9 cellular contexts compared by ENCODE assay signal in the genomic region with DNA sequence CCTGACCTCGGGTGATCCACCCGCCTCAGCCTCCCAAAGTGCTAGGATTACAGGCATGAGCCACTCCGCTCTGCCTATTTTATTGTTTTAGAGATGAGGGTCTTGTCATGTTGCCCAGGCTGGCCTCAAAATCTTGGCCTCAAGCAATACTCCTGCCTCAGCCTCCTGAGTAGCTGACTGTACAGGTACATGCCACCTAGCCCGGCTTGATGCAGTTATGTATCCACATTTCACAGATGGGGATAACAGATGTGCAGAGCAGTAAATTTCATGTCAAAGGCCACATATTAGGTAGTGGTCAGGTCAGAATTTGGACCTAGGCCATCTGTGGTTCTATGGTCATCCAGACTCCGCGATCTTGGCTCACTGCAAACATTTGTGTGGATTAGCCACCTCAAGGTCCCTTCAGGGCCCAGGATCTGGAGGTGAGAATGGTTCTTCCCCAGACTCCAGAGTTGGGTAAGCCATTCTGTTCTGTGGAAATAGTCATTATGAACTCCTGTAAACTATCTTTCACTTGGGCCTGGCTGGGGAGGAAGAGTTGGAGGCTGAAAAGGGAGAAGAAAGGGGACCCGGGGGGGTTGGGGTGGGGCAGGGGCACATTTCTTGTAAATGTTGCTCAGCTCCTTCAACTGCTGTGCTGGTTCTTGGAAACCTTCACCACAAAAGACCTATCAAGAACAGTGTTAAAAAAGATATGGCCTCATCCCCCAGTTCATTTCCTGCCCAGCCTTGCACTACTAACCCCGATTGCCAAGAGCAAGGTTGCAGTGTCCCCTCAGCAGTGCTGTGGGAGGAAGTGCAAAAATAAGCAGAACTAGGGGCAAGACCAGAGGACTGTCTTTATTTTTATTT. TPM values are rescaled to one million over a fixed set of nuclear protein-coding genes. Genes with fewer than 3 reads are reported as not detected.
DNase-seq lines count a peak whose midpoint lies in the region; ATAC-seq and TF ChIP-seq lines count a peak whose summit lies in the region.
"Had no signal": no experiment of that assay in that cellular context is flagged by ENCODE, and none has a peak within 500 bp of the region (broad histone marks: within the 10 kb centered on the region; RNA-seq: fewer than 3 reads in every experiment).

No MANE protein-coding gene starts in this region.

- H3K9me3 ChIP-seq in gastrocnemius medialis, result no peaks in the 10 kb centered on the region

- intact Hi-C loops in gastrocnemius medialis (cut with DNase I; ENCODE audit: low total_unique reads) (no loop called here), posterior cingulate gyrus (cut with DNase I) (no loop called here)

- no peaks in the 10 kb centered on the region for H3K27me3 ChIP-seq in gastrocnemius medialis

- TF ChIP-seq POLR2A in gastrocnemius medialis (IDR thresholded peaks at IDR 0.05), result no peak

- no peak overlapping the region for H3K4me3 ChIP-seq in GM12865 (ENCODE audit: low read depth, low read length)
- no peak overlapping the region for H3K4me3 ChIP-seq in gastrocnemius medialis

- TF ChIP-seq CTCF in GM12865 (IDR thresholded peaks at IDR 0.05; ENCODE audit: insufficient read depth, low read depth, low read length, missing control alignments) (no peak), gastrocnemius medialis (IDR thresholded peaks at IDR 0.05 in 4 of 5, conservative IDR thresholded peaks at IDR 0.05 in 1 of 5) (no peak)

- DNase-seq in GM12865 (ENCODE audit: low read depth), result peak; percentile 65
- DNase-seq in T-helper 22 cell (ENCODE audit: low read depth), result peak; percentile 32
- peak; percentile 22 to 30 for DNase-seq in gastrocnemius medialis
- no peak for DNase-seq in posterior cingulate gyrus
- DNase-seq in GM19240 (ENCODE audit: insufficient read length, low spot score), result no peak
- DNase-seq: NCI-H1092 had no signal

- in situ Hi-C loops in gastrocnemius medialis (cut with MboI; ENCODE audit: low sequenced_read_pairs in 4 of 4), result no loop called here

- peak overlapping the region; percentile 69 for H3K27ac ChIP-seq in cingulate gyrus (ENCODE audit: low read depth, low read length)
- H3K27ac ChIP-seq in gastrocnemius medialis, result no peak overlapping the region

- ATAC-seq in gastrocnemius medialis (peak in 1 of 2 donors; percentile 58), HG03196 (IDR thresholded peaks at IDR 0.05; ENCODE audit: unreplicated experiment) (no peak), HG03439 (IDR thresholded peaks at IDR 0.05; ENCODE audit: unreplicated experiment) (no peak)

- no peaks in the 10 kb centered on the region for H3K36me3 ChIP-seq in gastrocnemius medialis

- no peaks in the 10 kb centered on the region for H3K4me1 ChIP-seq in gastrocnemius medialis

RNA-seq across cellular contexts. Expression of gene PIM1, which starts 13.0 kb away (rescaled TPM):
- total RNA-seq in gastrocnemius medialis, result 10 to 100 TPM in 2 of 4 donors, 1 to 10 TPM in 2; 5.0 to 23.0 (median 13.0) TPM

Comparison
In these comparisons a context has a peak if more than half of its experiments do, and no peak if none do; other contexts are left out.
1. DNase-seq: peak in GM12865 (single experiment), T-helper 22 cell (single experiment) and gastrocnemius medialis (2 of 2); none in posterior cingulate gyrus (0 of 10) and GM19240 (single experiment).